ENCODE assay signal across 15 cellular contexts in genomic region chr11:100830295-100830694, GRCh38.
A peak's percentile ranks its signal among the peaks of the same experiment; 100 is the strongest.
DNase-seq lines count a peak whose midpoint lies in the region; FAIRE-seq and TF ChIP-seq lines count a peak whose summit lies in the region.
"Had no signal": no experiment of that assay in that cellular context is flagged by ENCODE, and none has a peak within 500 bp of the region (broad histone marks: within the 10 kb centered on the region; RNA-seq: fewer than 3 reads in every experiment).

No MANE protein-coding gene starts in this region.

- H3K27ac Mint-ChIP-seq in activated T-cell treated with anti-CD3 and anti-CD28 coated beads, Interleukin-2, amount 50 U/mL, for 24 hours: no peak overlapping the region
- H3K27ac Mint-ChIP-seq: activated CD4-positive, alpha-beta T cell treated with anti-CD3 and anti-CD28 coated beads, Interleukin-2, amount 10 ng/mL, durations not matched to agents 7 days and 5 days; activated T-helper 2 cell treated with anti-CD3 and anti-CD28 coated beads, Interferon-gamma antibody, Interleukin-2, Interleukin-4, amounts not matched to agents 10 μg/mL and 5 μg/mL and 100 μg/mL, durations not matched to agents 14 hours and 24 hours and 36 hours; T-helper 17 cell had no signal

- H3K4me1 Mint-ChIP-seq in activated T-cell treated with anti-CD3 and anti-CD28 coated beads, Interleukin-2, amount 50 U/mL, for 24 hours (ENCODE audit: low read depth): no peaks in the 10 kb centered on the region
- H3K4me1 Mint-ChIP-seq: activated CD4-positive, alpha-beta T cell treated with anti-CD3 and anti-CD28 coated beads, Interleukin-2, amount 10 ng/mL, durations not matched to agents 7 days and 5 days; T-helper 17 cell had no signal

- peak; percentile 31 to 80 (median 65) for DNase-seq in NCI-H1417 (lab: John Stamatoyannopoulos, UW)
- no peak for DNase-seq in NCI-H1417 treated with DMSO at 0.1 percent for 48 hours (lab: John Stamatoyannopoulos, UW)
- peak; percentile 34 for DNase-seq in astrocyte of the cerebellum (ENCODE audit: low read depth)
- peak; percentile 67 for DNase-seq in kidney
- DNase-seq in thyroid gland: peak; percentile 90 to 91
- DNase-seq in activated T-cell treated with anti-CD3 and anti-CD28 coated beads, Interleukin-2, amount 50 U/mL, for 24 hours: no peak
- no peak for DNase-seq in GM13977 (ENCODE audit: low spot score)
- no peak for DNase-seq in HuH-7.5 (ENCODE audit: low spot score)
- DNase-seq: activated CD4-positive, alpha-beta T cell treated with anti-CD3 and anti-CD28 coated beads, Interleukin-2, amount 10 ng/mL, durations not matched to agents 7 days and 5 days; T-helper 17 cell had no signal

- no peaks in the 10 kb centered on the region for H3K27me3 ChIP-seq in thyroid gland
- H3K27me3 ChIP-seq: body of pancreas had no signal

- H3K36me3 ChIP-seq in kidney (ENCODE audit: control insufficient read depth in 1 of 2, insufficient read depth in 2 of 2, low read length in 2 of 2) (no peaks in the 10 kb centered on the region), thyroid gland (no peaks in the 10 kb centered on the region)
- H3K36me3 ChIP-seq: HAP-1 had no signal

- no peaks in the 10 kb centered on the region for H3K9me3 ChIP-seq in kidney (ENCODE audit: control insufficient read depth in 1 of 2, low read length in 2 of 2)
- H3K9me3 ChIP-seq in thyroid gland: no peaks in the 10 kb centered on the region
- H3K9me3 ChIP-seq: body of pancreas, HAP-1 had no signal

- in situ Hi-C loops in astrocyte of the cerebellum (cut with HindIII; ENCODE audit: low sequenced_read_pairs) (loop anchor here (25.0 kb wide), 2 partner anchors 143 to 243 kb away; partner anchors contain the start of gene ARHGAP42), GM13977 (cut with MboI; ENCODE audit: low pct_unique_long_range_greater_than_20kb, low sequenced_read_pairs, unreplicated experiment) (no loop called here)

- H3K9ac ChIP-seq in kidney (ENCODE audit: low read length in 2 of 2): peak overlapping the region in 1 of 2 donors; percentile 21

- 33 to 38% methylated on average over 6 to 7 of the region's 7 CpGs for WGBS in thyroid gland, 2 donors

- H3K4me1 ChIP-seq in kidney (ENCODE audit: control insufficient read depth in 1 of 2, insufficient read depth in 1 of 2, low read depth in 1 of 2, low read length in 2 of 2) (no peaks in the 10 kb centered on the region), thyroid gland (peaks cover 41 to 49% of the 10 kb centered on the region in 2 donors)
- H3K4me1 ChIP-seq: body of pancreas had no signal

- H3K27me3 Mint-ChIP-seq in activated T-cell treated with anti-CD3 and anti-CD28 coated beads, Interleukin-2, amount 50 U/mL, for 24 hours: no peaks in the 10 kb centered on the region
- H3K27me3 Mint-ChIP-seq: activated CD4-positive, alpha-beta T cell treated with anti-CD3 and anti-CD28 coated beads, Interleukin-2, amount 10 ng/mL, durations not matched to agents 7 days and 5 days; T-helper 17 cell had no signal

- H3K27ac ChIP-seq in kidney (ENCODE audit: low read depth in 2 of 2, low read length in 2 of 2) (peak overlapping the region in 1 of 2 donors; percentile 61), thyroid gland (peak overlapping the region; percentile 80 to 98 (median 86))
- H3K27ac ChIP-seq: body of pancreas had no signal

- TF ChIP-seq CTCF in astrocyte of the cerebellum (IDR thresholded peaks at IDR 0.05; ENCODE audit: low read depth, low read length, missing control alignments) (no peak), kidney (IDR thresholded peaks at IDR 0.05; ENCODE audit: borderline replicate concordance, extremely low read depth, insufficient read depth) (no peak), thyroid gland (IDR thresholded peaks at IDR 0.05) (no peak), GM13977 (IDR thresholded peaks at IDR 0.05; ENCODE audit: extremely low read depth, insufficient read depth, missing control alignments) (no peak)

- H3K36me3 Mint-ChIP-seq in activated T-cell treated with anti-CD3 and anti-CD28 coated beads, Interleukin-2, amount 50 U/mL, for 24 hours (ENCODE audit: low read depth): no peaks in the 10 kb centered on the region

- TF ChIP-seq POLR2A in thyroid gland (IDR thresholded peaks at IDR 0.05): peak in 1 of 2 donors; percentile 82

- no peak overlapping the region for H3K4me3 Mint-ChIP-seq in activated T-cell treated with anti-CD3 and anti-CD28 coated beads, Interleukin-2, amount 50 U/mL, for 24 hours
- H3K4me3 Mint-ChIP-seq: activated CD4-positive, alpha-beta T cell treated with anti-CD3 and anti-CD28 coated beads, Interleukin-2, amount 10 ng/mL, durations not matched to agents 7 days and 5 days; T-helper 17 cell had no signal

- no peak for FAIRE-seq in kidney (lab: Jason Lieb, UNC)
- FAIRE-seq: A204.1, endometrium had no signal

- intact Hi-C loops in kidney (cut with DNase I) (no loop called here), thyroid gland (cut with DNase I) (no loop called here)

- no peaks in the 10 kb centered on the region for H3K9me3 Mint-ChIP-seq in activated T-cell treated with anti-CD3 and anti-CD28 coated beads, Interleukin-2, amount 50 U/mL, for 24 hours
- H3K9me3 Mint-ChIP-seq: activated CD4-positive, alpha-beta T cell treated with anti-CD3 and anti-CD28 coated beads, Interleukin-2, amount 10 ng/mL, durations not matched to agents 7 days and 5 days; activated T-helper 2 cell treated with anti-CD3 and anti-CD28 coated beads, Interferon-gamma antibody, Interleukin-2, Interleukin-4, amounts not matched to agents 10 μg/mL and 5 μg/mL and 100 μg/mL, durations not matched to agents 14 hours and 24 hours and 36 hours had no signal

- H3K4me3 ChIP-seq in astrocyte of the cerebellum (ENCODE audit: low read depth, low read length) (no peak overlapping the region), kidney (ENCODE audit: low read length in 2 of 2) (peak overlapping the region; percentile 14 to 33), thyroid gland (replicated peaks in 1 of 3) (no peak overlapping the region)
- H3K4me3 ChIP-seq: body of pancreas, HAP-1 had no signal

Comparison
In these comparisons a context has a peak if more than half of its experiments do, and no peak if none do; other contexts are left out.
1. DNase-seq: peak in NCI-H1417 (3 of 3), astrocyte of the cerebellum (single experiment), kidney (single experiment) and thyroid gland (2 of 2); none in NCI-H1417 treated with DMSO at 0.1 percent for 48 hours (single experiment), activated T-cell treated with anti-CD3 and anti-CD28 coated beads, Interleukin-2, amount 50 U/mL, for 24 hours (single experiment), GM13977 (single experiment) and HuH-7.5 (single experiment).
2. H3K4me3 ChIP-seq: peak in kidney (2 of 2); none in astrocyte of the cerebellum (single experiment) and thyroid gland (0 of 3).